ENCODE assay signal across 13 cellular contexts in the genomic region with DNA sequence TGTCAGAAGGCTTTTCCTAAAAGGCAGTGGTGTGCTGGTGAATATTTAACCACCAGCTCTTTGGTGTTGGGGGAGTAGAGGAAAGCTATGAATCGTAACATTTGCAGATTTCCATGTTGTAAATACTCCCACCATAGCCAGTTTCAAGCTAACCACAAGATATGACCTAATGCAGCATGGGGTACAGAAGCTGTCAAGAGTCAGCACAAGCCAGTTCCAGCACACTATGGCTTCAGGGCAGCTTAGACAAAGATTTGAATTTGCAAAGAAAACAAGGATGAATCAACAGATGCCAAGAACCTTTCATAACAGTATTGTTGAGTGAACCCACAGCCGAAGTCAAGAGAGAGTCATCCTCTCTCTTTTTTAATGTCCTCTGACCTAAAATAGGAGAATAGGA. TPM values are rescaled to one million over a fixed set of nuclear protein-coding genes. Genes with fewer than 3 reads are reported as not detected.
DNase-seq lines count a peak whose midpoint lies in the region; ATAC-seq and TF ChIP-seq lines count a peak whose summit lies in the region.
"Had no signal": no experiment of that assay in that cellular context is flagged by ENCODE, and none has a peak within 500 bp of the region (broad histone marks: within the 10 kb centered on the region; RNA-seq: fewer than 3 reads in every experiment).

No MANE protein-coding gene starts in this region.

- no peak overlapping the region for H3K4me3 Mint-ChIP-seq in activated T-helper 17 cell treated with anti-CD3 and anti-CD28 coated beads, Interleukin-2, amount 50 U/mL, for 72 hours
- H3K4me3 Mint-ChIP-seq: nephron progenitor cell had no signal

- H3K27me3 Mint-ChIP-seq in activated T-helper 17 cell treated with anti-CD3 and anti-CD28 coated beads, Interleukin-2, amount 50 U/mL, for 72 hours: peaks cover 55% of the 10 kb centered on the region

- no peak overlapping the region for H3K4me3 ChIP-seq in AG04449 (ENCODE audit: low read depth, low read length)

- H3K9me3 Mint-ChIP-seq in activated T-helper 17 cell treated with anti-CD3 and anti-CD28 coated beads, Interleukin-2, amount 50 U/mL, for 72 hours: peaks cover 4% of the 10 kb centered on the region

- DNase-seq in AG04449 (ENCODE audit: low read depth, low spot score) (peak; percentile 55), iris pigment epithelial cell (ENCODE audit: low read depth) (peak; percentile 96), COR-L47 (lab: John Stamatoyannopoulos, UW) (no peak), putamen (ENCODE audit: low spot score) (no peak), NCI-H1105 (lab: John Stamatoyannopoulos, UW) (no peak), NCI-H748 treated with DMSO at 0.1 percent for 48 hours (lab: John Stamatoyannopoulos, UW) (no peak)
- DNase-seq: activated naive CD4-positive, alpha-beta T cell treated with Interleukin-2 at 50 U/mL for 16 hours; CD4-positive, CD25-positive, alpha-beta regulatory T cell; NCI-H345; nephron progenitor cell; T-helper 9 cell had no signal

- no peak overlapping the region for H3K27ac Mint-ChIP-seq in activated T-helper 17 cell treated with anti-CD3 and anti-CD28 coated beads, Interleukin-2, amount 50 U/mL, for 72 hours
- H3K27ac Mint-ChIP-seq: nephron progenitor cell had no signal

- H3K36me3 Mint-ChIP-seq in activated T-helper 17 cell treated with anti-CD3 and anti-CD28 coated beads, Interleukin-2, amount 50 U/mL, for 72 hours (ENCODE audit: low read depth): no peaks in the 10 kb centered on the region
- H3K36me3 Mint-ChIP-seq: CD4-positive, CD25-positive, alpha-beta regulatory T cell had no signal

- ATAC-seq in HG02884 (IDR thresholded peaks at IDR 0.05; ENCODE audit: unreplicated experiment): peak; percentile 55
- peak; percentile 67 for ATAC-seq in activated T-helper 17 cell treated with anti-CD3 and anti-CD28 coated beads, Interleukin-2, amount 50 U/mL, for 72 hours (replicated peaks)

- CTCF ChIA-PET in AG04449 (lab: Yijun Ruan, JAX): interaction anchor here (0.9 to 8.8 kb wide), 6 partner anchors 10 to 620 kb away, joined by 3 to 70 read pairs (median 8); no protein-coding TSS in a partner anchor

- no peak for TF ChIP-seq CTCF in AG04449 (IDR thresholded peaks at IDR 0.05; ENCODE audit: insufficient read depth, low read length, missing control alignments)

- POLR2A ChIA-PET in AG04449 (lab: Yijun Ruan, JAX): no interaction called here

- no peaks in the 10 kb centered on the region for H3K4me1 Mint-ChIP-seq in activated T-helper 17 cell treated with anti-CD3 and anti-CD28 coated beads, Interleukin-2, amount 50 U/mL, for 72 hours
- H3K4me1 Mint-ChIP-seq: CD4-positive, CD25-positive, alpha-beta regulatory T cell had no signal

RNA-seq across cellular contexts. Expression of a gene that starts 40.0 kb away (rescaled TPM):
- total RNA-seq in activated T-helper 17 cell treated with anti-CD3 and anti-CD28 coated beads, Interleukin-2, amount 50 U/mL, for 72 hours: 10 to 100 TPM; 38.3 to 58.5 TPM

RNA-seq across cellular contexts. Expression of a gene that starts 46.8 kb away (rescaled TPM):
- total RNA-seq in activated T-helper 17 cell treated with anti-CD3 and anti-CD28 coated beads, Interleukin-2, amount 50 U/mL, for 72 hours: 10 to 100 TPM; 10.0 to 10.6 TPM

Comparison
In these comparisons a context has a peak if more than half of its experiments do, and no peak if none do; other contexts are left out.
1. DNase-seq: peak in AG04449 (single experiment) and iris pigment epithelial cell (single experiment); none in COR-L47 (single experiment), putamen (single experiment), NCI-H1105 (single experiment) and NCI-H748 treated with DMSO at 0.1 percent for 48 hours (single experiment).